In the genomic region with DNA sequence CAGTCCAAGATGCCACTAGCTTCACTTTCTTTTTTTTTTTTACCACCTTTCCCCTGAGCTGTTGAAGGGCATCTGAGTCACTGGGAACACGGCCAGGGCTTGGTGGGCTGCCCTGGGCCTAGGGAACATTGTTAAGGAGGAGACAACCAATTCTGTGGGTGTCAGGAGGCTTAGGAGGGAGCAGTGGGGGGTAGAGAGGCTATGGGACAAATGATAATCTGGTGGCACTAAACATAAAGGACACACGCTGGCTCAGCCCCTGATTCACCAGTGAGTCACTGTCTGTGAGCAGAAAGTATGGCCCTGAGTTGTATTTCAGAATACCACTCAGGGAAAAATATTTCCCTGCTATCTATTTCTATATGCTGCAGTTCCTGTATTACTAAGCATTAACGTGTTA, we compare ENCODE assay signal across 13 cellular contexts.
A peak's percentile ranks its signal among the peaks of the same experiment; 100 is the strongest.
DNase-seq lines count a peak whose midpoint lies in the region; TF ChIP-seq lines count a peak whose summit lies in the region.
"Had no signal": no experiment of that assay in that cellular context is flagged by ENCODE, and none has a peak within 500 bp of the region (broad histone marks: within the 10 kb centered on the region; RNA-seq: fewer than 3 reads in every experiment).

No MANE protein-coding gene starts in this region.

- H3K27ac ChIP-seq in mesodermal cell (ENCODE audit: low read depth, low read length, severe bottlenecking) (peak overlapping the region; percentile 62), spleen (no peak overlapping the region)

- no peaks in the 10 kb centered on the region for H3K9me3 ChIP-seq in mesodermal cell (ENCODE audit: control insufficient read depth, low read length)
- H3K9me3 ChIP-seq in spleen = no peaks in the 10 kb centered on the region

- H3K36me3 ChIP-seq in mesodermal cell (ENCODE audit: control insufficient read depth, insufficient read depth, low read length) (no peaks in the 10 kb centered on the region), spleen (no peaks in the 10 kb centered on the region)

- H3K4me3 ChIP-seq in choroid plexus epithelial cell (ENCODE audit: low read depth, low read length) = no peak overlapping the region
- no peak overlapping the region for H3K4me3 ChIP-seq in mesodermal cell (ENCODE audit: extremely low read depth, insufficient read depth, low read length, poor library complexity, severe bottlenecking)
- H3K4me3 ChIP-seq in spleen = no peak overlapping the region
- H3K4me3 ChIP-seq: skin epidermis had no signal

- 32% methylated on average over 3 of the region's 3 CpGs; no CpG with 5 or more reads in 1 of the 2 experiments for WGBS in mesodermal cell (ENCODE audit: insufficient coverage in 2 of 2), 2 experiments
- WGBS in spleen, 5 donors = 57 to 73% (median 69%) methylated on average over 3 of the region's 3 CpGs

- peaks cover 20% of the 10 kb centered on the region for H3K4me1 ChIP-seq in mesodermal cell (ENCODE audit: control insufficient read depth, insufficient read depth, low read length, poor library complexity, severe bottlenecking)
- H3K4me1 ChIP-seq in spleen = no peaks in the 10 kb centered on the region

- DNase-seq in EH (ENCODE audit: low read depth) = peak; percentile 71
- peak; percentile 4 for DNase-seq in NCI-H460 (ENCODE audit: extremely low read depth, low read depth)
- peak; percentile 54 for DNase-seq in choroid plexus epithelial cell (ENCODE audit: low read depth)
- no peak for DNase-seq in spleen
- DNase-seq in NCI-H82 (lab: John Stamatoyannopoulos, UW) = no peak
- DNase-seq in AML-193 (lab: John Stamatoyannopoulos, UW) = no peak
- DNase-seq in activated T-cell treated with anti-CD3 and anti-CD28 coated beads, Interleukin-2, amount 50 U/mL, for 48 hours = no peak
- DNase-seq: activated CD4-positive, alpha-beta T cell treated with anti-CD3 and anti-CD28 coated beads, Interleukin-2, amount 50 U/mL, for 48 hours; activated naive CD4-positive, alpha-beta T cell treated with anti-CD3 and anti-CD28 coated beads for 36 hours; CD4-positive, alpha-beta memory T cell; T-helper 1 cell had no signal

- intact Hi-C loops in spleen (cut with DNase I; ENCODE audit: low total_unique reads) = no loop called here

- TF ChIP-seq CTCF in choroid plexus epithelial cell (conservative IDR thresholded peaks at IDR 0.05; ENCODE audit: low read depth, low read length) (no peak), spleen (IDR thresholded peaks at IDR 0.05 in 8 of 11, conservative IDR thresholded peaks at IDR 0.05 in 3 of 11) (no peak)

- TF ChIP-seq POLR2A in spleen (IDR thresholded peaks at IDR 0.05) = no peak

- no peaks in the 10 kb centered on the region for H3K27me3 ChIP-seq in spleen (replicated peaks in 1 of 7)

Comparison
In these comparisons a context has a peak if more than half of its experiments do, and no peak if none do; other contexts are left out.
1. DNase-seq: peak in EH (single experiment), NCI-H460 (single experiment) and choroid plexus epithelial cell (single experiment); none in spleen (single experiment), NCI-H82 (single experiment), AML-193 (0 of 2) and activated T-cell treated with anti-CD3 and anti-CD28 coated beads, Interleukin-2, amount 50 U/mL, for 48 hours (0 of 2).